ENCODE assay signal across 14 cellular contexts in genomic region chr16:14325502-14325901, GRCh38.
"Had no signal": no experiment of that assay in that cellular context is flagged by ENCODE, and none has a peak within 500 bp of the region (broad histone marks: within the 10 kb centered on the region; RNA-seq: fewer than 3 reads in every experiment).

No MANE protein-coding gene starts in this region.

- H3K27me3 Mint-ChIP-seq: stimulated activated memory B cell treated with anti-CD40 and anti-IgM and Interleukin-4, amounts not matched to agents 10 μg/mL and 1 μg/mL and 100 μg/mL, for 72 hours had no signal

- H3K4me3 Mint-ChIP-seq: activated B cell treated with CpG ODN at 0.5 μM for 24 hours; activated CD8-positive, alpha-beta T cell treated with anti-CD3 and anti-CD28 coated beads for 36 hours; mesothelial cell of epicardium; stimulated activated memory B cell treated with anti-CD40 and anti-IgM and Interleukin-4, amounts not matched to agents 10 μg/mL and 1 μg/mL and 100 μg/mL, for 72 hours had no signal

- FAIRE-seq: TTC549 had no signal

- H3K9me3 ChIP-seq: breast epithelium, lower lobe of right lung, transverse colon had no signal

- DNase-seq: activated B cell treated with CpG ODN at 0.5 μM for 24 hours; activated CD4-positive, alpha-beta T cell treated with anti-CD3 and anti-CD28 coated beads for 48 hours; activated CD8-positive, alpha-beta T cell treated with anti-CD3 and anti-CD28 coated beads for 36 hours; activated effector memory CD4-positive, alpha-beta T cell treated with anti-CD3 and anti-CD28 coated beads, Interleukin-2, amount 50 U/mL, for 16 hours; activated T-cell treated with anti-CD3 and anti-CD28 coated beads, Interleukin-2, amount 50 U/mL, for 48 hours; erythroblast; lower lobe of right lung; stimulated activated CD4-positive, alpha-beta T cell treated with anti-CD3 and anti-CD28 coated beads, Interleukin-2, amount 100 ng/mL, for 48 hours; transverse colon had no signal

- H3K36me3 Mint-ChIP-seq: activated naive CD4-positive, alpha-beta T cell treated with anti-CD3 and anti-CD28 coated beads, Interleukin-2, amount 50 U/mL, for 72 hours; mesothelial cell of epicardium; stimulated activated memory B cell treated with anti-CD40 and anti-IgM and Interleukin-4, amounts not matched to agents 10 μg/mL and 1 μg/mL and 100 μg/mL, for 72 hours had no signal

- ATAC-seq: activated CD8-positive, alpha-beta T cell treated with anti-CD3 and anti-CD28 coated beads for 36 hours; activated naive CD4-positive, alpha-beta T cell treated with anti-CD3 and anti-CD28 coated beads, Interleukin-2, amount 50 U/mL, for 72 hours; lower lobe of right lung; stimulated activated memory B cell treated with anti-CD40 and anti-IgM and Interleukin-4, amounts not matched to agents 10 μg/mL and 1 μg/mL and 100 μg/mL, for 72 hours had no signal

- H3K36me3 ChIP-seq: breast epithelium, lower lobe of right lung, transverse colon had no signal

- H3K4me1 Mint-ChIP-seq: activated B cell treated with CpG ODN at 0.5 μM for 24 hours; stimulated activated memory B cell treated with anti-CD40 and anti-IgM and Interleukin-4, amounts not matched to agents 10 μg/mL and 1 μg/mL and 100 μg/mL, for 72 hours had no signal

- H3K9me3 Mint-ChIP-seq: activated B cell treated with CpG ODN at 0.5 μM for 24 hours; activated CD8-positive, alpha-beta T cell treated with anti-CD3 and anti-CD28 coated beads for 36 hours; activated naive CD4-positive, alpha-beta T cell treated with anti-CD3 and anti-CD28 coated beads, Interleukin-2, amount 50 U/mL, for 72 hours; stimulated activated memory B cell treated with anti-CD40 and anti-IgM and Interleukin-4, amounts not matched to agents 10 μg/mL and 1 μg/mL and 100 μg/mL, for 72 hours had no signal

- H3K27ac ChIP-seq: breast epithelium, lower lobe of right lung, transverse colon had no signal

- H3K27ac Mint-ChIP-seq: activated B cell treated with CpG ODN at 0.5 μM for 24 hours; activated CD8-positive, alpha-beta T cell treated with anti-CD3 and anti-CD28 coated beads for 36 hours; activated naive CD4-positive, alpha-beta T cell treated with anti-CD3 and anti-CD28 coated beads, Interleukin-2, amount 50 U/mL, for 72 hours; stimulated activated memory B cell treated with anti-CD40 and anti-IgM and Interleukin-4, amounts not matched to agents 10 μg/mL and 1 μg/mL and 100 μg/mL, for 72 hours had no signal

- H3K4me3 ChIP-seq: breast epithelium, lower lobe of right lung, transverse colon had no signal

- H3K27me3 ChIP-seq: breast epithelium, transverse colon had no signal

- H3K4me1 ChIP-seq: breast epithelium, lower lobe of right lung had no signal
